ENCODE assay signal across 21 cellular contexts in genomic region chr11:78262710-78263109, GRCh38.
DNase-seq lines count a peak whose midpoint lies in the region; ATAC-seq and TF ChIP-seq lines count a peak whose summit lies in the region.
"Had no signal": no experiment of that assay in that cellular context is flagged by ENCODE, and none has a peak within 500 bp of the region (broad histone marks: within the 10 kb centered on the region; RNA-seq: fewer than 3 reads in every experiment).

No MANE protein-coding gene starts in this region.

- DNase-seq in IMR-90, result peak; percentile 29
- no peak for DNase-seq in activated T-helper 1 cell treated with anti-CD3 and anti-CD28 coated beads, Interleukin-12 subunit alpha, Interleukin-12 subunit beta, Interleukin-2, Interleukin-4 antibody, amounts not matched to agents 30 ng/mL and 10 ng/mL and 1 ng/mL, durations not matched to agents 14 hours and 24 hours and 36 hours (ENCODE audit: low spot score)
- DNase-seq in left kidney (ENCODE audit: low read depth, low spot score), result peak; percentile 31
- DNase-seq in smooth muscle cell (lab: John Stamatoyannopoulos, UW; ENCODE audit: unreplicated experiment), result no peak
- DNase-seq in NOMO-1 treated with dmso at 0.1 percent for 144 hours (lab: John Stamatoyannopoulos, UW; ENCODE audit: unreplicated experiment), result no peak
- DNase-seq in HT-29 (ENCODE audit: low spot score), result no peak
- DNase-seq: Calu3; CD4-positive, alpha-beta memory T cell; EL; GOT3; NCI-H1417 treated with DMSO at 0.1 percent for 48 hours; NCI-H187 treated with DMSO at 0.1 percent for 48 hours; NCI-H226; NCI-H524 had no signal

- H4K8ac ChIP-seq in IMR-90 (ENCODE audit: low read depth in 2 of 2, low read length in 2 of 2), result no peak overlapping the region

- no peak overlapping the region for H3K18ac ChIP-seq in IMR-90 (ENCODE audit: low read depth, low read length)

- 0 out of 2 replicates have a peak, but pooled peaks cover 3% of the 10 kb centered on the region for H3K9me1 ChIP-seq in IMR-90 (ENCODE audit: insufficient read depth, low read length)

- H2AK9ac ChIP-seq in IMR-90 (replicated peaks; ENCODE audit: low read depth, low read length, poor library complexity), result no peak overlapping the region

- peaks cover 4% of the 10 kb centered on the region for H3F3A ChIP-seq in smooth muscle cell (ENCODE audit: low read depth)

- no peak for TF ChIP-seq POLR2A in IMR-90 (IDR thresholded peaks at IDR 0.05; ENCODE audit: low read depth, low read length)

- H3K4me1 Mint-ChIP-seq in activated T-helper 1 cell treated with anti-CD3 and anti-CD28 coated beads, Interleukin-12 subunit alpha, Interleukin-12 subunit beta, Interleukin-2, Interleukin-4 antibody, amounts not matched to agents 30 ng/mL and 10 ng/mL and 1 ng/mL, durations not matched to agents 14 hours and 24 hours and 36 hours (ENCODE audit: low read depth), result peaks cover 11% of the 10 kb centered on the region

- no peak overlapping the region for H2BK5ac ChIP-seq in IMR-90 (ENCODE audit: low read depth, low read length, poor library complexity, severe bottlenecking)

- H3K4me3 Mint-ChIP-seq in activated T-helper 1 cell treated with anti-CD3 and anti-CD28 coated beads, Interleukin-12 subunit alpha, Interleukin-12 subunit beta, Interleukin-2, Interleukin-4 antibody, amounts not matched to agents 30 ng/mL and 10 ng/mL and 1 ng/mL, durations not matched to agents 14 hours and 24 hours and 36 hours, result no peak overlapping the region
- H3K4me3 Mint-ChIP-seq: CD4-positive, alpha-beta memory T cell had no signal

- intact Hi-C loops in IMR-90 (cut with micrococcal nuclease), result no loop called here
- intact Hi-C loops in activated T-helper 1 cell treated with anti-CD3 and anti-CD28 coated beads, Interleukin-12 subunit alpha, Interleukin-12 subunit beta, Interleukin-2, Interleukin-4 antibody, amounts not matched to agents 30 ng/mL and 10 ng/mL and 1 ng/mL, durations not matched to agents 14 hours and 24 hours and 36 hours (cut with micrococcal nuclease), result no loop called here

- H3K79me1 ChIP-seq in IMR-90 (ENCODE audit: low read depth in 1 of 2, low read length in 2 of 2), result peaks cover 0 to 5% of the 10 kb centered on the region in 2 experiments; a peak in 2 of 4 replicates

- no peak overlapping the region for H4K91ac ChIP-seq in IMR-90 (ENCODE audit: insufficient read depth, low read depth, low read length)

- H3K4ac ChIP-seq in IMR-90 (ENCODE audit: low read depth, low read length), result no peak overlapping the region

- H3K27me3 Mint-ChIP-seq in activated T-helper 1 cell treated with anti-CD3 and anti-CD28 coated beads, Interleukin-12 subunit alpha, Interleukin-12 subunit beta, Interleukin-2, Interleukin-4 antibody, amounts not matched to agents 30 ng/mL and 10 ng/mL and 1 ng/mL, durations not matched to agents 14 hours and 24 hours and 36 hours (ENCODE audit: insufficient read depth), result peaks cover 1% of the 10 kb centered on the region
- H3K27me3 Mint-ChIP-seq: CD4-positive, alpha-beta memory T cell had no signal

- ATAC-seq in IMR-90 (ENCODE audit: low read depth), result peak; percentile 48
- ATAC-seq in HG02623 (IDR thresholded peaks at IDR 0.05; ENCODE audit: unreplicated experiment), result no peak
- ATAC-seq: GM12878, HCT116, HepG2 had no signal

- H3K27ac ChIP-seq in IMR-90 (ENCODE audit: insufficient read depth, low read length) (no peak overlapping the region), smooth muscle cell (ENCODE audit: low read depth) (peak overlapping the region; percentile 33)
- H3K27ac ChIP-seq: BLaER1, KMS-11, SJSA1 had no signal

- CTCF ChIA-PET in IMR-90 (lab: Yijun Ruan, JAX), result no interaction called here

- in situ Hi-C loops in IMR-90 (cut with MboI; ENCODE audit: low sequenced_read_pairs), result no loop called here

- no peak overlapping the region for H2BK20ac ChIP-seq in IMR-90 (ENCODE audit: low read depth, low read length)

- TF ChIP-seq CTCF in IMR-90 (conservative IDR thresholded peaks at IDR 0.05; ENCODE audit: low read depth, low read length) (no peak), smooth muscle cell (IDR thresholded peaks at IDR 0.05; ENCODE audit: borderline replicate concordance, insufficient read depth, poor library complexity, severe bottlenecking) (no peak)

- POLR2A ChIA-PET in IMR-90 (lab: Charles Lee; ENCODE audit: unreplicated experiment), result no interaction called here

- H2AFZ ChIP-seq in IMR-90 (replicated peaks; ENCODE audit: low read length, poor library complexity), result no peak overlapping the region
- H2AFZ ChIP-seq in smooth muscle cell (ENCODE audit: low read depth), result no peak overlapping the region

- H3K27ac Mint-ChIP-seq in activated T-helper 1 cell treated with anti-CD3 and anti-CD28 coated beads, Interleukin-12 subunit alpha, Interleukin-12 subunit beta, Interleukin-2, Interleukin-4 antibody, amounts not matched to agents 30 ng/mL and 10 ng/mL and 1 ng/mL, durations not matched to agents 14 hours and 24 hours and 36 hours, result peak overlapping the region; percentile 40
- H3K27ac Mint-ChIP-seq: CD4-positive, alpha-beta memory T cell had no signal

- no peaks in the 10 kb centered on the region for H3K36me3 ChIP-seq in IMR-90 (ENCODE audit: control insufficient read depth, insufficient read depth, low read length)
- H3K36me3 ChIP-seq in smooth muscle cell (ENCODE audit: low read depth), result no peaks in the 10 kb centered on the region
- H3K36me3 ChIP-seq: SJSA1 had no signal

- no peak for TF ChIP-seq RAD21 in IMR-90 (IDR thresholded peaks at IDR 0.05; ENCODE audit: low read length)

- H4K20me1 ChIP-seq in IMR-90 (ENCODE audit: insufficient read depth, low read length), result no peaks in the 10 kb centered on the region; the same call in 1 of the 2 replicates
- H4K20me1 ChIP-seq in smooth muscle cell (ENCODE audit: low read depth), result no peaks in the 10 kb centered on the region

- no peak overlapping the region for H3K14ac ChIP-seq in IMR-90 (replicated peaks; ENCODE audit: low read depth, low read length)

- dilution Hi-C loops in IMR-90 (cut with HindIII; ENCODE audit: low sequenced_read_pairs, unreplicated experiment), result no loop called here

- H3K4me2 ChIP-seq in IMR-90 (ENCODE audit: low read depth, low read length) (no peak overlapping the region), smooth muscle cell (peak overlapping the region; percentile 14)
- H3K4me2 ChIP-seq: BLaER1, KMS-11 had no signal

- H3K9me3 ChIP-seq in IMR-90 (ENCODE audit: control insufficient read depth, insufficient read depth, low read length) (no peaks in the 10 kb centered on the region), smooth muscle cell (replicated peaks; ENCODE audit: low read depth) (no peaks in the 10 kb centered on the region)
- H3K9me3 ChIP-seq: BLaER1, SJSA1 had no signal

- H3K9me3 Mint-ChIP-seq in activated T-helper 1 cell treated with anti-CD3 and anti-CD28 coated beads, Interleukin-12 subunit alpha, Interleukin-12 subunit beta, Interleukin-2, Interleukin-4 antibody, amounts not matched to agents 30 ng/mL and 10 ng/mL and 1 ng/mL, durations not matched to agents 14 hours and 24 hours and 36 hours, result no peaks in the 10 kb centered on the region
- H3K9me3 Mint-ChIP-seq: CD4-positive, alpha-beta memory T cell had no signal

- H2BK120ac ChIP-seq in IMR-90 (ENCODE audit: low read depth, low read length), result no peak overlapping the region

- peaks cover 6% of the 10 kb centered on the region for H3K4me1 ChIP-seq in IMR-90 (ENCODE audit: control insufficient read depth, insufficient read depth, low read length)
- no peaks in the 10 kb centered on the region for H3K4me1 ChIP-seq in smooth muscle cell (ENCODE audit: low read depth)
- H3K4me1 ChIP-seq: BLaER1, SJSA1 had no signal

- no peak overlapping the region for H2BK15ac ChIP-seq in IMR-90 (ENCODE audit: low read depth, low read length)

- H4K5ac ChIP-seq in IMR-90 (ENCODE audit: low read depth, low read length), result no peak overlapping the region

- no peak overlapping the region for H3K23ac ChIP-seq in IMR-90 (ENCODE audit: low read depth, low read length)

- H3K4me3 ChIP-seq in IMR-90 (ENCODE audit: insufficient read depth, low read depth, low read length), result no peak overlapping the region
- H3K4me3 ChIP-seq in smooth muscle cell, result no peak overlapping the region
- H3K4me3 ChIP-seq: BLaER1, GM12878, SJSA1 had no signal

- no peak overlapping the region for H3K56ac ChIP-seq in IMR-90 (ENCODE audit: extremely low read depth, insufficient read depth, low read length)

- no TSS peak for BruUV-seq in IMR-90 (replicated peaks; lab: Mats Ljungman, UMichigan)

- no peaks in the 10 kb centered on the region for H3K27me3 ChIP-seq in IMR-90 (ENCODE audit: control insufficient read depth, insufficient read depth, low read length)
- H3K27me3 ChIP-seq in smooth muscle cell (ENCODE audit: low read depth), result no peaks in the 10 kb centered on the region
- H3K27me3 ChIP-seq: BLaER1, SJSA1 had no signal

- no peak overlapping the region for H2AK5ac ChIP-seq in IMR-90 (ENCODE audit: low read depth, low read length)

- no peak overlapping the region for H3K9ac ChIP-seq in IMR-90 (ENCODE audit: low read depth, low read length)
- no peak overlapping the region for H3K9ac ChIP-seq in smooth muscle cell (ENCODE audit: low read depth)
- H3K9ac ChIP-seq: BLaER1, KMS-11 had no signal

- peaks cover 26% of the 10 kb centered on the region for H3K79me2 ChIP-seq in smooth muscle cell (ENCODE audit: low read depth)

- peaks cover 10% of the 10 kb centered on the region for H3K36me3 Mint-ChIP-seq in activated T-helper 1 cell treated with anti-CD3 and anti-CD28 coated beads, Interleukin-12 subunit alpha, Interleukin-12 subunit beta, Interleukin-2, Interleukin-4 antibody, amounts not matched to agents 30 ng/mL and 10 ng/mL and 1 ng/mL, durations not matched to agents 14 hours and 24 hours and 36 hours (ENCODE audit: low read depth)
- H3K36me3 Mint-ChIP-seq: CD4-positive, alpha-beta memory T cell had no signal

TF ChIP-seq in IMR-90, 13 proteins besides CTCF, POLR2A, EP300 and RAD21:
- TF ChIP-seq FOS (IDR thresholded peaks at IDR 0.05; ENCODE audit: low read depth, low read length) (no peak), RCOR1 (IDR thresholded peaks at IDR 0.05; ENCODE audit: insufficient replicate concordance, low read length) (no peak), MXI1 (IDR thresholded peaks at IDR 0.05; ENCODE audit: borderline replicate concordance, low read depth, low read length) (no peak), SMC3 (IDR thresholded peaks at IDR 0.05; ENCODE audit: low read depth, low read length) (no peak), CHD1 (IDR thresholded peaks at IDR 0.05; ENCODE audit: low read depth, low read length) (no peak)

Comparison
In these comparisons a context has a peak if more than half of its experiments do, and no peak if none do; other contexts are left out.
1. DNase-seq: peak in IMR-90 (single experiment) and left kidney (single experiment); none in activated T-helper 1 cell treated with anti-CD3 and anti-CD28 coated beads, Interleukin-12 subunit alpha, Interleukin-12 subunit beta, Interleukin-2, Interleukin-4 antibody, amounts not matched to agents 30 ng/mL and 10 ng/mL and 1 ng/mL, durations not matched to agents 14 hours and 24 hours and 36 hours (single experiment), smooth muscle cell (single experiment), NOMO-1 treated with dmso at 0.1 percent for 144 hours (single experiment) and HT-29 (single experiment).